27 cellular contexts compared by ENCODE assay signal in genomic region chr11:41456288-41456687, GRCh38. TPM values are rescaled to one million over a fixed set of nuclear protein-coding genes. Genes with fewer than 3 reads are reported as not detected.
"Had no signal": no experiment of that assay in that cellular context is flagged by ENCODE, and none has a peak within 500 bp of the region (broad histone marks: within the 10 kb centered on the region; RNA-seq: fewer than 3 reads in every experiment).

No MANE protein-coding gene starts in this region.

- ATAC-seq: activated T-cell treated with anti-CD3 and anti-CD28 coated beads, Interleukin-2, amount 50 U/mL, for 72 hours; heart right ventricle; left lobe of liver; right lobe of liver; stimulated activated effector memory CD8-positive, alpha-beta T cell treated with anti-CD3 and anti-CD28 coated beads, Interleukin-12 subunit alpha, Interleukin-12 subunit beta, amount 100 ng/mL, for 72 hours; upper lobe of right lung had no signal

- H3K4me1 Mint-ChIP-seq: activated naive CD4-positive, alpha-beta T cell treated with anti-CD3 and anti-CD28 coated beads, Interleukin-2, amount 50 U/mL, for 24 hours; stimulated activated effector memory CD8-positive, alpha-beta T cell treated with anti-CD3 and anti-CD28 coated beads, Interleukin-12 subunit alpha, Interleukin-12 subunit beta, amount 100 ng/mL, for 72 hours had no signal

- H3K4me1 ChIP-seq: adrenal gland, esophagus squamous epithelium, heart right ventricle, right lobe of liver, upper lobe of right lung had no signal

- H3K4me3 Mint-ChIP-seq: activated naive CD4-positive, alpha-beta T cell treated with anti-CD3 and anti-CD28 coated beads, Interleukin-2, amount 50 U/mL, for 24 hours; activated T-cell treated with anti-CD3 and anti-CD28 coated beads, Interleukin-2, amount 50 U/mL, for 72 hours; dendritic cell treated with granulocyte-macrophage colony-stimulating factor and Interleukin-4, amounts not matched to agents 40 ng/mL and 50 ng/mL, for 4 days; nephron; stimulated activated effector memory CD8-positive, alpha-beta T cell treated with anti-CD3 and anti-CD28 coated beads, Interleukin-12 subunit alpha, Interleukin-12 subunit beta, amount 100 ng/mL, for 72 hours had no signal

- H3K9me3 ChIP-seq: adrenal gland, esophagus squamous epithelium, heart right ventricle, right lobe of liver, stomach, testis, upper lobe of right lung had no signal

- H3K27ac Mint-ChIP-seq: activated naive CD4-positive, alpha-beta T cell treated with anti-CD3 and anti-CD28 coated beads, Interleukin-2, amount 50 U/mL, for 24 hours; activated T-cell treated with anti-CD3 and anti-CD28 coated beads, Interleukin-2, amount 50 U/mL, for 72 hours; dendritic cell treated with granulocyte-macrophage colony-stimulating factor and Interleukin-4, amounts not matched to agents 40 ng/mL and 50 ng/mL, for 4 days; nephron; stimulated activated effector memory CD8-positive, alpha-beta T cell treated with anti-CD3 and anti-CD28 coated beads, Interleukin-12 subunit alpha, Interleukin-12 subunit beta, amount 100 ng/mL, for 72 hours had no signal

- H3K4me3 ChIP-seq: adrenal gland, esophagus squamous epithelium, heart right ventricle, lung, right lobe of liver, stomach, testis, upper lobe of right lung had no signal

- H3K36me3 Mint-ChIP-seq: activated naive CD4-positive, alpha-beta T cell treated with anti-CD3 and anti-CD28 coated beads, Interleukin-2, amount 50 U/mL, for 24 hours; stimulated activated effector memory CD8-positive, alpha-beta T cell treated with anti-CD3 and anti-CD28 coated beads, Interleukin-12 subunit alpha, Interleukin-12 subunit beta, amount 100 ng/mL, for 72 hours had no signal

- H3K36me3 ChIP-seq: adrenal gland, esophagus squamous epithelium, heart right ventricle, right lobe of liver, stomach, upper lobe of right lung had no signal

- H3K9me3 Mint-ChIP-seq: activated naive CD4-positive, alpha-beta T cell treated with anti-CD3 and anti-CD28 coated beads, Interleukin-2, amount 50 U/mL, for 24 hours; dendritic cell treated with granulocyte-macrophage colony-stimulating factor and Interleukin-4, amounts not matched to agents 40 ng/mL and 50 ng/mL, for 4 days; nephron had no signal

- H3K27me3 ChIP-seq: adrenal gland, right lobe of liver, testis had no signal

- DNase-seq: activated CD4-positive, alpha-beta T cell treated with anti-CD3 and anti-CD28 coated beads, Interleukin-2, amount 50 U/mL, for 1 hour; activated CD4-positive, CD25-positive, alpha-beta regulatory T cell treated with anti-CD3 and anti-CD28 coated beads, Interleukin-2, amount 50 U/mL, for 72 hours; activated CD8-positive, alpha-beta memory T cell treated with anti-CD3 and anti-CD28 coated beads for 24 hours; activated CD8-positive, alpha-beta memory T cell treated with anti-CD3 and anti-CD28 coated beads, Interleukin-2, amount 50 U/mL, for 48 hours; activated effector memory CD4-positive, alpha-beta T cell treated with anti-CD3 and anti-CD28 coated beads, Interleukin-2, amount 50 U/mL, for 16 hours; activated T-cell treated with anti-CD3 and anti-CD28 coated beads, Interleukin-2, amount 50 U/mL, for 72 hours; adrenal gland; cerebellar nuclear complex; effector memory CD4-positive, alpha-beta T cell; esophagus squamous epithelium; heart right ventricle; midbrain; right lobe of liver; small intestine; stimulated activated CD4-positive, alpha-beta T cell treated with anti-CD3 and anti-CD28 coated beads, Interleukin-4, amount 100 ng/mL, for 1 hour; stomach; testis; upper lobe of right lung had no signal

- H3K27ac ChIP-seq: adrenal gland, esophagus squamous epithelium, heart right ventricle, right lobe of liver, stomach, testis, upper lobe of right lung had no signal

RNA-seq across cellular contexts. Expression of gene LRRC4C, which starts 3.2 kb away (rescaled TPM):
- total RNA-seq: activated T-cell treated with anti-CD3 and anti-CD28 coated beads, Interleukin-2, amount 50 U/mL, for 72 hours; bronchial epithelial cell; T-helper 1 cell treated with Interleukin-12 subunit alpha and Interleukin-12 subunit beta and Interleukin-4 antibody, amounts not matched to agents 30 ng/mL and 1 ng/mL, for 36 hours had no signal
- polyA plus RNA-seq: keratinocyte had no signal
